ENCODE assay signal across 21 cellular contexts in genomic region chr22:48478124-48478523, GRCh38.
"Had no signal": no experiment of that assay in that cellular context is flagged by ENCODE, and none has a peak within 500 bp of the region (broad histone marks: within the 10 kb centered on the region; RNA-seq: fewer than 3 reads in every experiment).

No MANE protein-coding gene starts in this region.

- ATAC-seq: naive thymus-derived CD8-positive, alpha-beta T cell; stimulated activated effector memory CD8-positive, alpha-beta T cell treated with anti-CD3 and anti-CD28 coated beads, Interleukin-12 subunit alpha, Interleukin-12 subunit beta, amount 100 ng/mL, for 72 hours; stimulated activated naive CD8-positive, alpha-beta T cell treated with anti-CD3 and anti-CD28 coated beads, Interleukin-15, amount 100 ng/mL, for 72 hours had no signal

- H3K27ac ChIP-seq: brain microvascular endothelial cell, epithelial cell of prostate, esophagus squamous epithelium, SK-N-MC, tibial nerve had no signal

- H3K36me3 ChIP-seq: brain microvascular endothelial cell, esophagus squamous epithelium, tibial nerve had no signal

- H3K4me1 ChIP-seq: esophagus squamous epithelium, tibial nerve had no signal

- DNase-seq: activated CD4-positive, alpha-beta T cell treated with anti-CD3 and anti-CD28 coated beads for 4 hours; activated CD4-positive, alpha-beta T cell treated with anti-CD3 and anti-CD28 coated beads, Interleukin-2, amount 50 U/mL, for 4 hours; activated CD4-positive, CD25-positive, alpha-beta regulatory T cell; activated gamma-delta T cell treated with Interleukin-2 at 50 U/mL for 16 hours; activated naive CD4-positive, alpha-beta T cell treated with anti-CD3 and anti-CD28 coated beads, Interleukin-2, amount 50 U/mL, for 16 hours; activated T-cell treated with anti-CD3 and anti-CD28 coated beads, Interleukin-2, amount 50 U/mL, for 1 hour; amniotic stem cell; brain microvascular endothelial cell; central memory CD4-positive, alpha-beta T cell; effector CD8-positive, alpha-beta T cell; esophagus squamous epithelium; foreskin melanocyte; left cardiac atrium; naive thymus-derived CD8-positive, alpha-beta T cell; stimulated activated CD4-positive, alpha-beta T cell treated with anti-CD3 and anti-CD28 coated beads, Interleukin-12 subunit alpha, Interleukin-12 subunit beta, amount 100 ng/mL, for 4 hours; stimulated activated CD4-positive, alpha-beta T cell treated with anti-CD3 and anti-CD28 coated beads, Interleukin-4, amount 100 ng/mL, for 24 hours; stimulated activated naive CD8-positive, alpha-beta T cell treated with anti-CD3 and anti-CD28 coated beads, Interleukin-15, amount 100 ng/mL, for 72 hours had no signal

- H3K9me3 ChIP-seq: esophagus squamous epithelium, tibial nerve had no signal

- H3K27me3 ChIP-seq: brain microvascular endothelial cell, tibial nerve had no signal

- H3K4me3 ChIP-seq: esophagus squamous epithelium, SK-N-MC, tibial nerve had no signal
